ENCODE assay signal across 1 cellular context in the genomic region with DNA sequence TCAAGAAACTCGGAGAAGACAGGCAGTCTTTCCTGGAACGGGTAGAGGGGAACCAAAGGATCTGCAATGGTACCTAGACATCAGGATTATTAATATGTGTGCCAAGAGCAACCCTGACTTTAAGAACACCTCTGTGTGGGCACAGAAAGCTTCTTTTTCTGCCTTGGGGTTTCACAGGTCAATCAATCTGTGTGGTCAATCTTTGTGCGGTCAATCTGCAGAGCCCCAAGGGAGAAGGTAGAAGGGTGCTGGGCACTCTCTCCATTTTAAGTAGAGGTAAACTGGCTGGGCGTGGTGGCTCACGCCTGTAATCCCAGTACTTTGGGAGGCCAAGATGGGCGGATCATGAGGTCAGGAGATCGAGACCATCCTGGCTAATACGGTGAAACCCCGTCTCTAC.
TF ChIP-seq lines count a peak whose summit lies in the region.

No MANE protein-coding gene starts in this region.

TF ChIP-seq in GM12878, 131 proteins besides CTCF, POLR2A, EP300 and RAD21 (continues in another document):
- TF ChIP-seq, protein P1, sequence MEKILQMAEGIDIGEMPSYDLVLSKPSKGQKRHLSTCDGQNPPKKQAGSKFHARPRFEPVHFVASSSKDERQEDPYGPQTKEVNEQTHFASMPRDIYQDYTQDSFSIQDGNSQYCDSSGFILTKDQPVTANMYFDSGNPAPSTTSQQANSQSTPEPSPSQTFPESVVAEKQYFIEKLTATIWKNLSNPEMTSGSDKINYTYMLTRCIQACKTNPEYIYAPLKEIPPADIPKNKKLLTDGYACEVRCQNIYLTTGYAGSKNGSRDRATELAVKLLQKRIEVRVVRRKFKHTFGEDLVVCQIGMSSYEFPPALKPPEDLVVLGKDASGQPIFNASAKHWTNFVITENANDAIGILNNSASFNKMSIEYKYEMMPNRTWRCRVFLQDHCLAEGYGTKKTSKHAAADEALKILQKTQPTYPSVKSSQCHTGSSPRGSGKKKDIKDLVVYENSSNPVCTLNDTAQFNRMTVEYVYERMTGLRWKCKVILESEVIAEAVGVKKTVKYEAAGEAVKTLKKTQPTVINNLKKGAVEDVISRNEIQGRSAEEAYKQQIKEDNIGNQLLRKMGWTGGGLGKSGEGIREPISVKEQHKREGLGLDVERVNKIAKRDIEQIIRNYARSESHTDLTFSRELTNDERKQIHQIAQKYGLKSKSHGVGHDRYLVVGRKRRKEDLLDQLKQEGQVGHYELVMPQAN (conservative IDR thresholded peaks at IDR 0.05), result no peak
- no peak for TF ChIP-seq TBL1XR1 (IDR thresholded peaks at IDR 0.05; ENCODE audit: low read depth, low read length)
- TF ChIP-seq CREB1 (IDR thresholded peaks at IDR 0.05; ENCODE audit: low read depth), result no peak
- TF ChIP-seq STAT3 (IDR thresholded peaks at IDR 0.05; ENCODE audit: low read depth, low read length), result no peak
- no peak for TF ChIP-seq CHD1 (IDR thresholded peaks at IDR 0.05; ENCODE audit: low read depth, low read length)
- TF ChIP-seq HDAC6 (IDR thresholded peaks at IDR 0.05; ENCODE audit: unreplicated experiment), result no peak
- no peak for TF ChIP-seq TARDBP (IDR thresholded peaks at IDR 0.05; ENCODE audit: borderline replicate concordance)
- TF ChIP-seq SIX5 (IDR thresholded peaks at IDR 0.05; ENCODE audit: low read depth, low read length, severe bottlenecking), result no peak
- no peak for TF ChIP-seq SP1 (IDR thresholded peaks at IDR 0.05; ENCODE audit: low read depth, low read length)
- TF ChIP-seq ZNF24 (IDR thresholded peaks at IDR 0.05), result no peak
- peak; percentile 14 for TF ChIP-seq DPF2 (IDR thresholded peaks at IDR 0.05)
- no peak for TF ChIP-seq BRCA1 (IDR thresholded peaks at IDR 0.05; ENCODE audit: low read depth, low read length)
- no peak for TF ChIP-seq CREM (IDR thresholded peaks at IDR 0.05; ENCODE audit: low read depth)
- no peak for TF ChIP-seq KDM1A (IDR thresholded peaks at IDR 0.05; ENCODE audit: borderline replicate concordance)
- no peak for TF ChIP-seq HDAC2 (IDR thresholded peaks at IDR 0.05)
- TF ChIP-seq, protein P2, sequence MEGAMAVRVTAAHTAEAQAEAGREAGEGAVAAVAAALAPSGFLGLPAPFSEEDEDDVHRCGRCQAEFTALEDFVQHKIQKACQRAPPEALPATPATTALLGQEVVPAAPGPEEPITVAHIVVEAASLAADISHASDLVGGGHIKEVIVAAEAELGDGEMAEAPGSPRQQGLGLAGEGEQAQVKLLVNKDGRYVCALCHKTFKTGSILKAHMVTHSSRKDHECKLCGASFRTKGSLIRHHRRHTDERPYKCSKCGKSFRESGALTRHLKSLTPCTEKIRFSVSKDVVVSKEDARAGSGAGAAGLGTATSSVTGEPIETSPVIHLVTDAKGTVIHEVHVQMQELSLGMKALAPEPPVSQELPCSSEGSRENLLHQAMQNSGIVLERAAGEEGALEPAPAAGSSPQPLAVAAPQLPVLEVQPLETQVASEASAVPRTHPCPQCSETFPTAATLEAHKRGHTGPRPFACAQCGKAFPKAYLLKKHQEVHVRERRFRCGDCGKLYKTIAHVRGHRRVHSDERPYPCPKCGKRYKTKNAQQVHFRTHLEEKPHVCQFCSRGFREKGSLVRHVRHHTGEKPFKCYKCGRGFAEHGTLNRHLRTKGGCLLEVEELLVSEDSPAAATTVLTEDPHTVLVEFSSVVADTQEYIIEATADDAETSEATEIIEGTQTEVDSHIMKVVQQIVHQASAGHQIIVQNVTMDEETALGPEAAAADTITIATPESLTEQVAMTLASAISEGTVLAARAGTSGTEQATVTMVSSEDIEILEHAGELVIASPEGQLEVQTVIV (IDR thresholded peaks at IDR 0.05; ENCODE audit: borderline replicate concordance, partially characterized antibody), result no peak
- TF ChIP-seq SMC3 (IDR thresholded peaks at IDR 0.05; ENCODE audit: borderline replicate concordance, low read length), result no peak
- no peak for TF ChIP-seq ETV6 (conservative IDR thresholded peaks at IDR 0.05 in 1 of 2, IDR thresholded peaks at IDR 0.05 in 1 of 2; ENCODE audit: borderline replicate concordance in 1 of 2, low read depth in 1 of 2)
- no peak for TF ChIP-seq ZNF274 (IDR thresholded peaks at IDR 0.05; ENCODE audit: insufficient read depth, insufficient read length)
- no peak for TF ChIP-seq GABPA (IDR thresholded peaks at IDR 0.05; ENCODE audit: low read depth)
- TF ChIP-seq SRF (IDR thresholded peaks at IDR 0.05; ENCODE audit: low read depth in 2 of 2, low read length in 2 of 2), result no peak
- TF ChIP-seq STAT1 (conservative IDR thresholded peaks at IDR 0.05), result no peak
- TF ChIP-seq SIN3A (IDR thresholded peaks at IDR 0.05; ENCODE audit: low read depth, low read length), result no peak
- TF ChIP-seq MAX (IDR thresholded peaks at IDR 0.05; ENCODE audit: low read depth, low read length), result no peak
- TF ChIP-seq SREBF2 (IDR thresholded peaks at IDR 0.05; ENCODE audit: low read length), result no peak
- peak; percentile 8 for TF ChIP-seq NR2F1 (conservative IDR thresholded peaks at IDR 0.05)
- no peak for TF ChIP-seq JUND (IDR thresholded peaks at IDR 0.05; ENCODE audit: low read depth, low read length)
- no peak for TF ChIP-seq WRNIP1 (IDR thresholded peaks at IDR 0.05; ENCODE audit: borderline replicate concordance, low read depth, low read length)
- TF ChIP-seq NFIC (IDR thresholded peaks at IDR 0.05; ENCODE audit: low read depth, low read length), result no peak
- TF ChIP-seq, protein P3, sequence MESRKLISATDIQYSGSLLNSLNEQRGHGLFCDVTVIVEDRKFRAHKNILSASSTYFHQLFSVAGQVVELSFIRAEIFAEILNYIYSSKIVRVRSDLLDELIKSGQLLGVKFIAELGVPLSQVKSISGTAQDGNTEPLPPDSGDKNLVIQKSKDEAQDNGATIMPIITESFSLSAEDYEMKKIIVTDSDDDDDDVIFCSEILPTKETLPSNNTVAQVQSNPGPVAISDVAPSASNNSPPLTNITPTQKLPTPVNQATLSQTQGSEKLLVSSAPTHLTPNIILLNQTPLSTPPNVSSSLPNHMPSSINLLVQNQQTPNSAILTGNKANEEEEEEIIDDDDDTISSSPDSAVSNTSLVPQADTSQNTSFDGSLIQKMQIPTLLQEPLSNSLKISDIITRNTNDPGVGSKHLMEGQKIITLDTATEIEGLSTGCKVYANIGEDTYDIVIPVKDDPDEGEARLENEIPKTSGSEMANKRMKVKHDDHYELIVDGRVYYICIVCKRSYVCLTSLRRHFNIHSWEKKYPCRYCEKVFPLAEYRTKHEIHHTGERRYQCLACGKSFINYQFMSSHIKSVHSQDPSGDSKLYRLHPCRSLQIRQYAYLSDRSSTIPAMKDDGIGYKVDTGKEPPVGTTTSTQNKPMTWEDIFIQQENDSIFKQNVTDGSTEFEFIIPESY (IDR thresholded peaks at IDR 0.05), result no peak
- TF ChIP-seq EZH2 (IDR thresholded peaks at IDR 0.05; ENCODE audit: borderline replicate concordance, control insufficient read depth, low read depth, low read length), result no peak
- TF ChIP-seq YBX1 (IDR thresholded peaks at IDR 0.05), result no peak
- no peak for TF ChIP-seq SMAD1 (IDR thresholded peaks at IDR 0.05; ENCODE audit: low read depth, partially characterized antibody)
- TF ChIP-seq TCF7 (IDR thresholded peaks at IDR 0.05; ENCODE audit: borderline replicate concordance), result no peak
- no peak for TF ChIP-seq RBBP5 (conservative IDR thresholded peaks at IDR 0.05)
- no peak for TF ChIP-seq CUX1 (IDR thresholded peaks at IDR 0.05; ENCODE audit: insufficient replicate concordance, low read depth, low read length)
- TF ChIP-seq FOXK2 (IDR thresholded peaks at IDR 0.05), result no peak
- TF ChIP-seq NFYA (IDR thresholded peaks at IDR 0.05; ENCODE audit: borderline replicate concordance, low read depth, low read length), result no peak
- TF ChIP-seq MEF2A (IDR thresholded peaks at IDR 0.05; ENCODE audit: insufficient read depth, low read depth, low read length), result no peak
- TF ChIP-seq, protein P4, sequence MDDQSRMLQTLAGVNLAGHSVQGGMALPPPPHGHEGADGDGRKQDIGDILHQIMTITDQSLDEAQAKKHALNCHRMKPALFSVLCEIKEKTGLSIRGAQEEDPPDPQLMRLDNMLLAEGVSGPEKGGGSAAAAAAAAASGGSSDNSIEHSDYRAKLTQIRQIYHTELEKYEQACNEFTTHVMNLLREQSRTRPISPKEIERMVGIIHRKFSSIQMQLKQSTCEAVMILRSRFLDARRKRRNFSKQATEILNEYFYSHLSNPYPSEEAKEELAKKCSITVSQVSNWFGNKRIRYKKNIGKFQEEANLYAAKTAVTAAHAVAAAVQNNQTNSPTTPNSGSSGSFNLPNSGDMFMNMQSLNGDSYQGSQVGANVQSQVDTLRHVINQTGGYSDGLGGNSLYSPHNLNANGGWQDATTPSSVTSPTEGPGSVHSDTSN (IDR thresholded peaks at IDR 0.05; ENCODE audit: insufficient replicate concordance, low read depth, low read length), result no peak
- no peak for TF ChIP-seq SPI1 (IDR thresholded peaks at IDR 0.05; ENCODE audit: borderline replicate concordance, insufficient read depth, low read depth, low read length)
- no peak for TF ChIP-seq YY1 (IDR thresholded peaks at IDR 0.05; ENCODE audit: low read depth, low read length)
- no peak for TF ChIP-seq PML (IDR thresholded peaks at IDR 0.05; ENCODE audit: low read length)
- TF ChIP-seq MTA2 (IDR thresholded peaks at IDR 0.05; ENCODE audit: low read depth), result no peak
- no peak for TF ChIP-seq ZSCAN29 (IDR thresholded peaks at IDR 0.05)
- TF ChIP-seq SMARCA5 (IDR thresholded peaks at IDR 0.05), result 0 out of 2 replicates have a peak, but pooled peaks have one; percentile 27
- TF ChIP-seq SKIL (IDR thresholded peaks at IDR 0.05; ENCODE audit: low read depth, poor library complexity, severe bottlenecking), result no peak
- no peak for TF ChIP-seq SREBF1 (IDR thresholded peaks at IDR 0.05; ENCODE audit: low read length)
- TF ChIP-seq CBFB (IDR thresholded peaks at IDR 0.05; ENCODE audit: low read depth), result no peak
- no peak for TF ChIP-seq FOS (IDR thresholded peaks at IDR 0.05; ENCODE audit: borderline replicate concordance, extremely low read depth, insufficient read length)
- TF ChIP-seq, protein P5, sequence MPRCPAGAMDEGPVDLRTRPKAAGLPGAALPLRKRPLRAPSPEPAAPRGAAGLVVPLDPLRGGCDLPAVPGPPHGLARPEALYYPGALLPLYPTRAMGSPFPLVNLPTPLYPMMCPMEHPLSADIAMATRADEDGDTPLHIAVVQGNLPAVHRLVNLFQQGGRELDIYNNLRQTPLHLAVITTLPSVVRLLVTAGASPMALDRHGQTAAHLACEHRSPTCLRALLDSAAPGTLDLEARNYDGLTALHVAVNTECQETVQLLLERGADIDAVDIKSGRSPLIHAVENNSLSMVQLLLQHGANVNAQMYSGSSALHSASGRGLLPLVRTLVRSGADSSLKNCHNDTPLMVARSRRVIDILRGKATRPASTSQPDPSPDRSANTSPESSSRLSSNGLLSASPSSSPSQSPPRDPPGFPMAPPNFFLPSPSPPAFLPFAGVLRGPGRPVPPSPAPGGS (IDR thresholded peaks at IDR 0.05; ENCODE audit: borderline replicate concordance, insufficient read depth, low read depth, low read length, poor library complexity, severe bottlenecking), result no peak
